Comparison of ENCODE assay signal across 13 cellular contexts in genomic region chr10:103232772-103233488, GRCh38. TPM values are rescaled to one million over a fixed set of nuclear protein-coding genes. Genes with fewer than 3 reads are reported as not detected.
DNase-seq lines count a peak whose midpoint lies in the region; ATAC-seq and TF ChIP-seq lines count a peak whose summit lies in the region.
"Had no signal": no experiment of that assay in that cellular context is flagged by ENCODE, and none has a peak within 500 bp of the region (broad histone marks: within the 10 kb centered on the region; RNA-seq: fewer than 3 reads in every experiment).

No MANE protein-coding gene starts in this region.

- H3K4me3 Mint-ChIP-seq in Caco-2 (ENCODE audit: unreplicated experiment), result no peak overlapping the region
- no peak overlapping the region for H3K4me3 Mint-ChIP-seq in activated CD4-positive, alpha-beta memory T cell treated with anti-CD3 and anti-CD28 coated beads, Interleukin-2, amount 10 ng/mL, durations not matched to agents 7 days and 5 days
- H3K4me3 Mint-ChIP-seq: activated T-cell treated with anti-CD3 and anti-CD28 coated beads, Interleukin-2, amount 50 U/mL, for 24 hours; stimulated activated naive CD8-positive, alpha-beta T cell treated with anti-CD3 and anti-CD28 coated beads, Interleukin-15, Interleukin-2, amounts not matched to agents 100 ng/mL and 50 ng/mL, for 24 hours had no signal

- DNase-seq in Caco-2 (peak in 1 of 2 experiments; percentile 46), LHCN-M2 (ENCODE audit: low read depth) (peak; percentile 41), astrocyte of the hippocampus (ENCODE audit: low read depth, low spot score) (peak; percentile 68), kidney tubule cell (ENCODE audit: low spot score) (peak; percentile 38), putamen (ENCODE audit: low spot score) (no peak)
- DNase-seq in activated CD4-positive, alpha-beta memory T cell treated with anti-CD3 and anti-CD28 coated beads, Interleukin-2, amount 10 ng/mL, durations not matched to agents 7 days and 5 days, result no peak
- DNase-seq: activated T-cell treated with anti-CD3 and anti-CD28 coated beads, Interleukin-2, amount 50 U/mL, for 24 hours; NCI-H524 treated with DMSO at 0.1 percent for 48 hours; stimulated activated CD4-positive, alpha-beta T cell treated with anti-CD3 and anti-CD28 coated beads, Interleukin-15, amount 100 ng/mL, for 24 hours had no signal

- H3K9me3 Mint-ChIP-seq in Caco-2 (ENCODE audit: unreplicated experiment), result peaks cover 12% of the 10 kb centered on the region
- H3K9me3 Mint-ChIP-seq in activated CD4-positive, alpha-beta memory T cell treated with anti-CD3 and anti-CD28 coated beads, Interleukin-2, amount 10 ng/mL, durations not matched to agents 7 days and 5 days, result no peaks in the 10 kb centered on the region
- H3K9me3 Mint-ChIP-seq: activated T-cell treated with anti-CD3 and anti-CD28 coated beads, Interleukin-2, amount 50 U/mL, for 24 hours; stimulated activated naive CD8-positive, alpha-beta T cell treated with anti-CD3 and anti-CD28 coated beads, Interleukin-15, Interleukin-2, amounts not matched to agents 100 ng/mL and 50 ng/mL, for 24 hours had no signal

- POLR2A ChIA-PET in Caco-2 (lab: Charles Lee), result no interaction called here
- POLR2A ChIA-PET in activated CD4-positive, alpha-beta memory T cell treated with anti-CD3 and anti-CD28 coated beads, Interleukin-2, amount 10 ng/mL, durations not matched to agents 7 days and 5 days (lab: Charles Lee), result no interaction called here

- H3K4me3 ChIP-seq in Caco-2 (ENCODE audit: low read depth, low read length), result no peak overlapping the region

- intact Hi-C loops in Caco-2 (cut with micrococcal nuclease; ENCODE audit: unreplicated experiment), result no loop called here

- H3K27me3 Mint-ChIP-seq in Caco-2 (ENCODE audit: insufficient read depth, unreplicated experiment), result no peaks in the 10 kb centered on the region
- H3K27me3 Mint-ChIP-seq in activated CD4-positive, alpha-beta memory T cell treated with anti-CD3 and anti-CD28 coated beads, Interleukin-2, amount 10 ng/mL, durations not matched to agents 7 days and 5 days, result peaks cover 9% of the 10 kb centered on the region
- H3K27me3 Mint-ChIP-seq: activated T-cell treated with anti-CD3 and anti-CD28 coated beads, Interleukin-2, amount 50 U/mL, for 24 hours had no signal

- H3K4me1 ChIP-seq in Caco-2, result peaks cover 50% of the 10 kb centered on the region

- no peaks in the 10 kb centered on the region for H3K36me3 ChIP-seq in Caco-2 (ENCODE audit: control insufficient read depth, insufficient read depth, low read length)

- H3K27me3 ChIP-seq in Caco-2 (replicated peaks; ENCODE audit: control insufficient read depth, insufficient read depth, low read length), result no peaks in the 10 kb centered on the region

- TF ChIP-seq CTCF in Caco-2 (IDR thresholded peaks at IDR 0.05; ENCODE audit: insufficient read depth in 1 of 2, low read depth in 1 of 2, low read length in 1 of 2, severe bottlenecking in 1 of 2, unreplicated experiment in 1 of 2), result no peak

- peak overlapping the region; percentile 72 for H3K27ac Mint-ChIP-seq in Caco-2 (ENCODE audit: unreplicated experiment)
- H3K27ac Mint-ChIP-seq in activated CD4-positive, alpha-beta memory T cell treated with anti-CD3 and anti-CD28 coated beads, Interleukin-2, amount 10 ng/mL, durations not matched to agents 7 days and 5 days, result no peak overlapping the region
- H3K27ac Mint-ChIP-seq: activated T-cell treated with anti-CD3 and anti-CD28 coated beads, Interleukin-2, amount 50 U/mL, for 24 hours; stimulated activated naive CD8-positive, alpha-beta T cell treated with anti-CD3 and anti-CD28 coated beads, Interleukin-15, Interleukin-2, amounts not matched to agents 100 ng/mL and 50 ng/mL, for 24 hours had no signal

- H3K4me1 Mint-ChIP-seq in Caco-2 (ENCODE audit: low read depth, unreplicated experiment), result peaks cover 30% of the 10 kb centered on the region
- no peaks in the 10 kb centered on the region for H3K4me1 Mint-ChIP-seq in activated CD4-positive, alpha-beta memory T cell treated with anti-CD3 and anti-CD28 coated beads, Interleukin-2, amount 10 ng/mL, durations not matched to agents 7 days and 5 days

- CTCF ChIA-PET in Caco-2 (lab: Charles Lee), result no interaction called here
- CTCF ChIA-PET in activated CD4-positive, alpha-beta memory T cell treated with anti-CD3 and anti-CD28 coated beads, Interleukin-2, amount 10 ng/mL, durations not matched to agents 7 days and 5 days (lab: Charles Lee), result interaction anchor here (1.4 kb wide), 1 partner anchor 12 kb away, joined by 4 read pairs; no protein-coding TSS in a partner anchor

- ATAC-seq in GM18907 (IDR thresholded peaks at IDR 0.05; ENCODE audit: unreplicated experiment) (no peak), HG03439 (IDR thresholded peaks at IDR 0.05; ENCODE audit: unreplicated experiment) (no peak)

- peaks cover 26% of the 10 kb centered on the region for H3K36me3 Mint-ChIP-seq in Caco-2 (ENCODE audit: insufficient read depth, unreplicated experiment)
- no peaks in the 10 kb centered on the region for H3K36me3 Mint-ChIP-seq in activated CD4-positive, alpha-beta memory T cell treated with anti-CD3 and anti-CD28 coated beads, Interleukin-2, amount 10 ng/mL, durations not matched to agents 7 days and 5 days (ENCODE audit: low read depth)

- H3K9me3 ChIP-seq in Caco-2, result no peaks in the 10 kb centered on the region

- no TSS peak for BruUV-seq in Caco-2 (replicated peaks; lab: Mats Ljungman, UMichigan)

RNA-seq across cellular contexts. Expression of gene RPEL1, which starts 12.8 kb away (rescaled TPM):
- total RNA-seq in Caco-2 (2022) (0.21 TPM in 1 of 2 replicates, not detected in the other), LHCN-M2 (2014; rRNA removed) (not detected in 2 replicates)
- polyA plus RNA-seq in LHCN-M2 (2012), result 0.02 TPM
- total RNA-seq in activated CD4-positive, alpha-beta memory T cell treated with anti-CD3 and anti-CD28 coated beads, Interleukin-2, amount 10 ng/mL, durations not matched to agents 7 days and 5 days, result under 1 TPM in 1 of 2 experiments, not detected in 1; 0.13 TPM
- total RNA-seq: T-helper 2 cell treated with Interferon-gamma antibody and Interleukin-4, amounts not matched to agents 100 ng/mL and 5 ng/mL, for 36 hours had no signal

RNA-seq across cellular contexts. Expression of gene NT5C2, which starts 39.9 kb away (rescaled TPM):
- 91.2 and 92.2 TPM in 2 replicates for total RNA-seq in Caco-2 (2022)
- total RNA-seq in LHCN-M2 (2014; rRNA removed), result 35.5 and 41.8 TPM in 2 replicates
- 45.9 TPM for polyA plus RNA-seq in LHCN-M2 (2012)
- 10 to 100 TPM; 71.8 to 74.0 TPM for total RNA-seq in activated CD4-positive, alpha-beta memory T cell treated with anti-CD3 and anti-CD28 coated beads, Interleukin-2, amount 10 ng/mL, durations not matched to agents 7 days and 5 days

RNA-seq across cellular contexts. Expression of gene INA, which starts 44.0 kb away (rescaled TPM):
- total RNA-seq in Caco-2 (2022), result 0.51 and 0.52 TPM in 2 replicates
- not detected in 2 replicates for total RNA-seq in LHCN-M2 (2014; rRNA removed)
- polyA plus RNA-seq in LHCN-M2 (2012), result 0.05 TPM
- under 1 TPM; 0.08 to 0.13 TPM for total RNA-seq in activated CD4-positive, alpha-beta memory T cell treated with anti-CD3 and anti-CD28 coated beads, Interleukin-2, amount 10 ng/mL, durations not matched to agents 7 days and 5 days

Comparison
In these comparisons a context has a peak if more than half of its experiments do, and no peak if none do; other contexts are left out.
1. DNase-seq: peak in LHCN-M2 (single experiment), astrocyte of the hippocampus (single experiment) and kidney tubule cell (single experiment); none in activated CD4-positive, alpha-beta memory T cell treated with anti-CD3 and anti-CD28 coated beads, Interleukin-2, amount 10 ng/mL, durations not matched to agents 7 days and 5 days (single experiment) and putamen (single experiment).